ENCODE assay signal across 14 cellular contexts in the genomic region with DNA sequence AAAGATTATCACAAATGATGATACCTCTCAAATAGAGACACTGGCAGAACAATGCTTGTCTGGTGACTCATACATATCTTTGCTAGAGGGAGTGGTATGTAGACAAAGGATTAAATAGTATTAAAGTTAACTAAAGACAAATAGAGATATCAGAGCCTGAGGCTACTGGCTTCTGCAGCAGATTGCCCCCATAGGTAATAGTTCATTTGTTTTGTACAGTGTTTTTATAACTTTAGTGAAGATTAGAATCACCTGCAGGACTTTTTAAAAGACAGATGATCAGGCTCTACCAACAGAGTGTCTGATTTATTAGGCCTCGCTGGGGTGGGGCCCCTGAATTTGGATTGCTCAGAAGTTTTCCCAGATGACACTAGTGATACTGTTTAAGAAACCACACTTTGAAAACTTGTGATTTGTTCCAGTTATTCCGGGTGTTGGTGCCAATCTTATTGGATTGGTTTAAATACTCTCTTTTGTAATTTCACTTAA.
A peak's percentile ranks its signal among the peaks of the same experiment; 100 is the strongest.
DNase-seq lines count a peak whose midpoint lies in the region; ATAC-seq and TF ChIP-seq lines count a peak whose summit lies in the region.
"Had no signal": no experiment of that assay in that cellular context is flagged by ENCODE, and none has a peak within 500 bp of the region (broad histone marks: within the 10 kb centered on the region; RNA-seq: fewer than 3 reads in every experiment).

No MANE protein-coding gene starts in this region.

- H3K4me1 ChIP-seq in SJSA1 (replicated peaks) (peaks cover 55% of the 10 kb centered on the region), foreskin keratinocyte (peaks cover 53% of the 10 kb centered on the region), suprapubic skin (peaks cover 39% of the 10 kb centered on the region), testis (no peaks in the 10 kb centered on the region)

- intact Hi-C loops in testis (cut with DNase I; ENCODE audit: low total_unique reads) = no loop called here

- no peaks in the 10 kb centered on the region for H3K27me3 Mint-ChIP-seq in T-helper 2 cell treated with Interferon-gamma antibody and Interleukin-4, amounts not matched to agents 5 μg/mL and 100 μg/mL, for 36 hours (ENCODE audit: low read depth)
- H3K27me3 Mint-ChIP-seq: activated naive CD4-positive, alpha-beta T cell treated with anti-CD3 and anti-CD28 coated beads, Interleukin-2, amount 50 U/mL, for 24 hours had no signal

- H3K36me3 ChIP-seq in SJSA1 (no peaks in the 10 kb centered on the region), suprapubic skin (no peaks in the 10 kb centered on the region), testis (ENCODE audit: low read depth, missing control alignments) (no peaks in the 10 kb centered on the region)
- H3K36me3 ChIP-seq: thoracic aorta had no signal

- H3K27me3 ChIP-seq in SJSA1 (replicated peaks) = no peaks in the 10 kb centered on the region
- no peaks in the 10 kb centered on the region for H3K27me3 ChIP-seq in foreskin keratinocyte
- no peaks in the 10 kb centered on the region for H3K27me3 ChIP-seq in suprapubic skin
- H3K27me3 ChIP-seq in testis = no peaks in the 10 kb centered on the region

- H3K36me3 Mint-ChIP-seq in T-helper 2 cell treated with Interferon-gamma antibody and Interleukin-4, amounts not matched to agents 5 μg/mL and 100 μg/mL, for 36 hours (ENCODE audit: low read depth) = no peaks in the 10 kb centered on the region
- H3K36me3 Mint-ChIP-seq: activated naive CD4-positive, alpha-beta T cell treated with anti-CD3 and anti-CD28 coated beads, Interleukin-2, amount 50 U/mL, for 24 hours had no signal

- no peaks in the 10 kb centered on the region for H3K9me3 Mint-ChIP-seq in T-helper 2 cell treated with Interferon-gamma antibody and Interleukin-4, amounts not matched to agents 5 μg/mL and 100 μg/mL, for 36 hours
- H3K9me3 Mint-ChIP-seq: activated naive CD4-positive, alpha-beta T cell treated with anti-CD3 and anti-CD28 coated beads, Interleukin-2, amount 50 U/mL, for 24 hours had no signal

- ATAC-seq in foreskin keratinocyte = peak; percentile 90
- ATAC-seq: right cardiac atrium had no signal

- TF ChIP-seq POLR2A in suprapubic skin (IDR thresholded peaks at IDR 0.05) (no peak), testis (IDR thresholded peaks at IDR 0.05) (no peak)

- peak; percentile 17 for DNase-seq in SIG-M5 treated with dmso at 0.1 percent for 504 hours (lab: John Stamatoyannopoulos, UW; ENCODE audit: unreplicated experiment)
- DNase-seq in SIG-M5 (lab: John Stamatoyannopoulos, UW) = no peak
- DNase-seq in SJSA1 (ENCODE audit: low read depth in 1 of 2, low spot score in 2 of 2) = peak in 1 of 2 experiments; percentile 62
- peak; percentile 74 to 86 for DNase-seq in foreskin keratinocyte
- DNase-seq in suprapubic skin (ENCODE audit: low spot score in 2 of 2) = peak in 1 of 2 donors; percentile 57
- no peak for DNase-seq in stimulated activated CD4-positive, alpha-beta T cell treated with anti-CD3 and anti-CD28 coated beads, Interleukin-2, amount 100 ng/mL, for 24 hours
- DNase-seq in testis = no peak
- DNase-seq in T-helper 2 cell treated with Interferon-gamma antibody and Interleukin-4, amounts not matched to agents 5 μg/mL and 100 μg/mL, for 36 hours (ENCODE audit: low spot score) = no peak
- DNase-seq: activated CD8-positive, alpha-beta memory T cell treated with anti-CD3 and anti-CD28 coated beads for 24 hours; cortex of kidney; NCI-H2029 treated with DMSO at 0.1 percent for 48 hours had no signal

- H3K4me3 ChIP-seq in SJSA1 (no peak overlapping the region), suprapubic skin (no peak overlapping the region), testis (no peak overlapping the region)
- H3K4me3 ChIP-seq: thoracic aorta had no signal

- TF ChIP-seq EP300 in suprapubic skin (IDR thresholded peaks at IDR 0.05) = no peak

- H3K4me1 Mint-ChIP-seq in T-helper 2 cell treated with Interferon-gamma antibody and Interleukin-4, amounts not matched to agents 5 μg/mL and 100 μg/mL, for 36 hours (ENCODE audit: low read depth) = no peaks in the 10 kb centered on the region
- H3K4me1 Mint-ChIP-seq: activated naive CD4-positive, alpha-beta T cell treated with anti-CD3 and anti-CD28 coated beads, Interleukin-2, amount 50 U/mL, for 24 hours had no signal

- 23% methylated on average over 2 of the region's 2 CpGs for whole genome bisulfite sequencing in suprapubic skin
- WGBS in testis, 2 donors = 80 to 100% methylated on average over 2 of the region's 2 CpGs

- H3K27ac ChIP-seq in SJSA1 (peak overlapping the region; percentile 42), foreskin keratinocyte (peak overlapping the region; percentile 90), suprapubic skin (peak overlapping the region; percentile 3), testis (no peak overlapping the region)
- H3K27ac ChIP-seq: thoracic aorta had no signal

- TF ChIP-seq CTCF in foreskin keratinocyte (conservative IDR thresholded peaks at IDR 0.05) (no peak), suprapubic skin (IDR thresholded peaks at IDR 0.05) (no peak), testis (IDR thresholded peaks at IDR 0.05) (no peak)

- H3K4me3 Mint-ChIP-seq in T-helper 2 cell treated with Interferon-gamma antibody and Interleukin-4, amounts not matched to agents 5 μg/mL and 100 μg/mL, for 36 hours = no peak overlapping the region
- H3K4me3 Mint-ChIP-seq: activated naive CD4-positive, alpha-beta T cell treated with anti-CD3 and anti-CD28 coated beads, Interleukin-2, amount 50 U/mL, for 24 hours had no signal

- H3K9me3 ChIP-seq in SJSA1 (replicated peaks) = no peaks in the 10 kb centered on the region
- no peaks in the 10 kb centered on the region for H3K9me3 ChIP-seq in suprapubic skin
- H3K9me3 ChIP-seq in testis = no peaks in the 10 kb centered on the region
- H3K9me3 ChIP-seq: thoracic aorta had no signal

- H3K27ac Mint-ChIP-seq in T-helper 2 cell treated with Interferon-gamma antibody and Interleukin-4, amounts not matched to agents 5 μg/mL and 100 μg/mL, for 36 hours = no peak overlapping the region
- H3K27ac Mint-ChIP-seq: activated naive CD4-positive, alpha-beta T cell treated with anti-CD3 and anti-CD28 coated beads, Interleukin-2, amount 50 U/mL, for 24 hours had no signal

Comparison
In these comparisons a context has a peak if more than half of its experiments do, and no peak if none do; other contexts are left out.
1. DNase-seq: peak in SIG-M5 treated with dmso at 0.1 percent for 504 hours (single experiment) and foreskin keratinocyte (2 of 2); none in SIG-M5 (single experiment), stimulated activated CD4-positive, alpha-beta T cell treated with anti-CD3 and anti-CD28 coated beads, Interleukin-2, amount 100 ng/mL, for 24 hours (0 of 2), testis (single experiment) and T-helper 2 cell treated with Interferon-gamma antibody and Interleukin-4, amounts not matched to agents 5 μg/mL and 100 μg/mL, for 36 hours (single experiment).
2. H3K27ac ChIP-seq: peak in SJSA1 (single experiment), foreskin keratinocyte (single experiment) and suprapubic skin (single experiment); none in testis (0 of 2).